Comparison of ENCODE assay signal across 8 cellular contexts in the genomic region with DNA sequence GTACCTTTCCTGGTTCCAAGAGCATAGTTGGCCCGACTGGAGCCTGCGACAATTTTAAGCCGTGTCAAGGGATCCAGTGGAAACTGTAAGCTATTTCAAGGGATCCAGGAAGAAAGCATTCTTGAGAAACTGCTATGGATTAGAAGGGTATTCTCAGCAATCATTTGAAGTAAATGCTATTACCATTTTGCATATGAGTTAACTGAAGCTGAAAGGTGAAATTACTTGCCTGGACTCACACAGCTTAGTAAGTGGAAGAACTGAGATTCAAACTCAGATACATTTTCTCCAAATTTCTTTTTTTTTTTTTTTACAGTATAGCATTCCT. TPM values are rescaled to one million over a fixed set of nuclear protein-coding genes. Genes with fewer than 3 reads are reported as not detected.
A peak's percentile ranks its signal among the peaks of the same experiment; 100 is the strongest.
DNase-seq lines count a peak whose midpoint lies in the region; ATAC-seq, FAIRE-seq and TF ChIP-seq lines count a peak whose summit lies in the region.

No MANE protein-coding gene starts in this region.

- H3K36me3 ChIP-seq in ACC112 (ENCODE audit: insufficient read depth, low read length) (peaks cover 3% of the 10 kb centered on the region; the same call in 1 of the 2 replicates), mucosa of rectum (ENCODE audit: control insufficient read depth in 2 of 2, insufficient read depth in 2 of 2, low read length in 2 of 2) (no peaks in the 10 kb centered on the region)

- peak overlapping the region; percentile 85 for H3K27ac Mint-ChIP-seq in MCF 10A (ENCODE audit: low read depth, unreplicated experiment)

- peaks cover 7% of the 10 kb centered on the region for H3K9me3 Mint-ChIP-seq in MCF 10A (ENCODE audit: unreplicated experiment)

- H3K4me1 ChIP-seq in ACC112 (ENCODE audit: control insufficient read depth, insufficient read depth, low read length, unreplicated experiment) (no peaks in the 10 kb centered on the region), mucosa of rectum (ENCODE audit: control insufficient read depth in 2 of 2, insufficient read depth in 2 of 2, low read length in 2 of 2) (peaks cover 0 to 15% of the 10 kb centered on the region in 2 donors)

- H3K4me3 Mint-ChIP-seq in MCF 10A (ENCODE audit: unreplicated experiment): peak overlapping the region; percentile 97

- no peak for FAIRE-seq in D721Med (lab: Jason Lieb, UNC)

- H3K36me3 Mint-ChIP-seq in MCF 10A (ENCODE audit: insufficient read depth, unreplicated experiment): peaks cover 10% of the 10 kb centered on the region

- H3K4me1 Mint-ChIP-seq in MCF 10A (ENCODE audit: insufficient read depth, unreplicated experiment): peaks cover 23% of the 10 kb centered on the region

- POLR2A ChIA-PET in MCF 10A (lab: Yijun Ruan, JAX): interaction anchor here (0.7 to 2.1 kb wide), 16 partner anchors 13 to 274 kb away, joined by 3 to 8 read pairs (median 4); a partner anchor contains a TSS

- no peaks in the 10 kb centered on the region for H3K9me3 ChIP-seq in mucosa of rectum (ENCODE audit: control insufficient read depth in 2 of 2, low read length in 2 of 2)

- no peaks in the 10 kb centered on the region for H3K27me3 Mint-ChIP-seq in MCF 10A (ENCODE audit: insufficient read depth, unreplicated experiment)

- ATAC-seq in HG03097 (IDR thresholded peaks at IDR 0.05; ENCODE audit: low FRiP score, unreplicated experiment) (peak; percentile 5), GM18867 (IDR thresholded peaks at IDR 0.05; ENCODE audit: unreplicated experiment) (no peak)

- peak overlapping the region; percentile 74 to 75 for H3K9ac ChIP-seq in mucosa of rectum (ENCODE audit: low read depth in 1 of 2, low read length in 2 of 2)

- H3K79me2 ChIP-seq in ACC112 (ENCODE audit: control insufficient read depth, insufficient read depth, low read length, unreplicated experiment): no peaks in the 10 kb centered on the region

- no TSS peak for BruUV-seq in MCF 10A (replicated peaks; lab: Mats Ljungman, UMichigan)

- intact Hi-C loops in MCF 10A (cut with micrococcal nuclease): loop anchor here (2.0 to 5.0 kb wide), 2 partner anchors 135 to 421 kb away; a partner anchor contains a TSS

- H3K27ac ChIP-seq in ACC112 (ENCODE audit: low read depth, low read length): peak overlapping the region; percentile 88
- peak overlapping the region; percentile 44 to 76 for H3K27ac ChIP-seq in mucosa of rectum (ENCODE audit: low read depth in 2 of 2, low read length in 2 of 2)

- DNase-seq in MCF 10A (ENCODE audit: unreplicated experiment) (no peak), D721Med (ENCODE audit: insufficient read length, low spot score) (no peak), GM20000 (ENCODE audit: low spot score) (no peak), NCI-H1092 treated with DMSO at 0.1 percent for 48 hours (lab: John Stamatoyannopoulos, UW) (no peak)

- H3K27me3 ChIP-seq in ACC112 (ENCODE audit: insufficient read depth, low read length) (no peaks in the 10 kb centered on the region), mucosa of rectum (ENCODE audit: control insufficient read depth in 2 of 2, insufficient read depth in 2 of 2, low read length in 2 of 2) (no peaks in the 10 kb centered on the region)

- CTCF ChIA-PET in MCF 10A (lab: Yijun Ruan, JAX): interaction anchor here (0.5 to 2.0 kb wide), 23 partner anchors 12 to 480 kb away, joined by 3 to 8 read pairs (median 5); no protein-coding TSS in a partner anchor

- H3K4me3 ChIP-seq in ACC112 (ENCODE audit: low read depth, low read length) (peak overlapping the region; percentile 82), mucosa of rectum (ENCODE audit: low read length in 2 of 2) (peak overlapping the region; percentile 89 to 94)

- no peak for TF ChIP-seq CTCF in MCF 10A (IDR thresholded peaks at IDR 0.05; ENCODE audit: unreplicated experiment)
- no peak for TF ChIP-seq CTCF in D721Med (IDR thresholded peaks at IDR 0.05; ENCODE audit: insufficient read depth, missing control alignments)
- no peak for TF ChIP-seq CTCF in GM20000 (IDR thresholded peaks at IDR 0.05; ENCODE audit: extremely low read depth, missing control alignments)

- peak overlapping the region; percentile 34 for H2AFZ ChIP-seq in ACC112 (ENCODE audit: low read length, unreplicated experiment)

RNA-seq across cellular contexts. Expression of a gene that starts 0.6 kb away (rescaled TPM):
- total RNA-seq in MCF 10A (2022): 1.4 and 1.8 TPM in 2 replicates

RNA-seq across cellular contexts. Expression of a gene that starts 23.5 kb away (rescaled TPM):
- total RNA-seq in MCF 10A (2022): 2.2 and 3.1 TPM in 2 replicates

RNA-seq across cellular contexts. Expression of a gene that starts 54.9 kb away (rescaled TPM):
- total RNA-seq in MCF 10A (2022): 1.8 and 2.2 TPM in 2 replicates
